In genomic region chr12:31073527-31074332, GRCh38 we compare ENCODE assay signal across 8 cellular contexts. TPM values are rescaled to one million over a fixed set of nuclear protein-coding genes. Genes with fewer than 3 reads are reported as not detected.
DNase-seq lines count a peak whose midpoint lies in the region; ATAC-seq and TF ChIP-seq lines count a peak whose summit lies in the region.
"Not testable (repeated sequence)": the region's sequence is repeated elsewhere in the genome, so short reads cannot be mapped to it uniquely, and the experiment has no call there.

Gene DDX11, plus strand, starts transcription at chr12:31073860. Its CDS starts 4,534 bp downstream, at chr12:31078394.

- H3K27ac ChIP-seq in temporal lobe (ENCODE audit: low read depth, low read length): peak within 1 kb of the TSS; percentile 57

- intact Hi-C loops in activated naive CD4-positive, alpha-beta T cell treated with anti-CD3 and anti-CD28 coated beads for 36 hours (cut with micrococcal nuclease): loop anchor here (1.0 to 10.0 kb wide), 5 partner anchors 131 to 1201 kb away; partner anchors contain the start of genes CAPRIN2 and SINHCAF

- peak within 1 kb of the TSS; percentile 91 for H3K4me3 ChIP-seq in NB4 (ENCODE audit: low read depth, low read length)

- not testable (repeated sequence) for H3K36me3 Mint-ChIP-seq in HFFc6 (ENCODE audit: low read depth)
- H3K36me3 Mint-ChIP-seq in activated naive CD4-positive, alpha-beta T cell treated with anti-CD3 and anti-CD28 coated beads for 36 hours (ENCODE audit: low read depth): peaks cover 20% of the 10 kb centered on the region

- H3K27me3 Mint-ChIP-seq in HFFc6 (ENCODE audit: insufficient read depth); activated naive CD4-positive, alpha-beta T cell treated with anti-CD3 and anti-CD28 coated beads for 36 hours (ENCODE audit: low read depth): not testable (repeated sequence)

- peak; percentile 56 for TF ChIP-seq POLR2A in NB4 (IDR thresholded peaks at IDR 0.05; ENCODE audit: extremely low read depth, insufficient read length)

- H3K27ac Mint-ChIP-seq in HFFc6: peak within 1 kb of the TSS; percentile 95
- H3K27ac Mint-ChIP-seq in activated naive CD4-positive, alpha-beta T cell treated with anti-CD3 and anti-CD28 coated beads for 36 hours: peak within 1 kb of the TSS; percentile 94

- DNase-seq in GM04504 (ENCODE audit: low read depth) (peak; percentile 54), HFFc6 (peak; percentile 85), NB4 (ENCODE audit: low read depth) (peak; percentile 95), SK-N-DZ (ENCODE audit: low spot score) (peak; percentile 97), globus pallidus (ENCODE audit: low spot score) (peak; percentile 85), omental fat pad (ENCODE audit: low spot score) (peak; percentile 61)
- peak; percentile 94 for DNase-seq in activated naive CD4-positive, alpha-beta T cell treated with anti-CD3 and anti-CD28 coated beads for 36 hours

- H3K4me3 Mint-ChIP-seq in HFFc6: peak within 1 kb of the TSS; percentile 96
- peak within 1 kb of the TSS; percentile 89 for H3K4me3 Mint-ChIP-seq in activated naive CD4-positive, alpha-beta T cell treated with anti-CD3 and anti-CD28 coated beads for 36 hours

- H3K9me3 Mint-ChIP-seq in HFFc6; activated naive CD4-positive, alpha-beta T cell treated with anti-CD3 and anti-CD28 coated beads for 36 hours: not testable (repeated sequence)

- ATAC-seq in omental fat pad (ENCODE audit: low FRiP score): peak; percentile 100

- peaks cover 36% of the 10 kb centered on the region for H3K4me1 Mint-ChIP-seq in HFFc6 (ENCODE audit: low read depth)
- H3K4me1 Mint-ChIP-seq in activated naive CD4-positive, alpha-beta T cell treated with anti-CD3 and anti-CD28 coated beads for 36 hours (ENCODE audit: low read depth): peaks cover 19% of the 10 kb centered on the region

- CTCF ChIA-PET in activated naive CD4-positive, alpha-beta T cell treated with anti-CD3 and anti-CD28 coated beads for 36 hours (lab: Charles Lee): interaction anchor here (0.6 to 1.3 kb wide), 3 partner anchors 203 to 226 kb away, joined by 3 read pairs; no protein-coding TSS in a partner anchor

- TF ChIP-seq CTCF in HFFc6 (IDR thresholded peaks at IDR 0.05); NB4 (IDR thresholded peaks at IDR 0.05; ENCODE audit: low read depth, low read length); omental fat pad (IDR thresholded peaks at IDR 0.05): not testable (repeated sequence)

RNA-seq across cellular contexts. Expression of gene DDX11, which starts in this region (rescaled TPM):
- 10 to 100 TPM; 14.1 to 23.1 (median 20.5) TPM for total RNA-seq in HFFc6 (2021; fragmentation: NEBNext Ultra II Directional; extraction: Animal tissue kit (Norgen Biotek cat#: 25700))
- 75.2 and 102 TPM in 2 replicates for polyA plus RNA-seq in SK-N-DZ (2014; cell fraction: cytosol; rRNA removed)
- 737 and 910 TPM in 2 replicates for polyA plus RNA-seq in SK-N-DZ (2014; cell fraction: nucleus; rRNA removed)
- 100 to 1,000 TPM; 136 to 155 TPM for total RNA-seq in activated naive CD4-positive, alpha-beta T cell treated with anti-CD3 and anti-CD28 coated beads for 36 hours
- 10 to 100 TPM in 3 of 4 donors, 1 to 10 TPM in 1; 2.8 to 49.2 (median 19.6) TPM for total RNA-seq in omental fat pad
- total RNA-seq in temporal lobe: 10.6 TPM

Comparison
In these comparisons a context has a peak if more than half of its experiments do, and no peak if none do; other contexts are left out.
1. Peak in every context shown above with its lines: DNase-seq, ATAC-seq, H3K4me3 ChIP-seq and H3K27ac ChIP-seq.